Comparison of ENCODE assay signal across 16 cellular contexts in genomic region chr21:46067505-46068201, GRCh38. TPM values are rescaled to one million over a fixed set of nuclear protein-coding genes. Genes with fewer than 3 reads are reported as not detected.
DNase-seq lines count a peak whose midpoint lies in the region; TF ChIP-seq lines count a peak whose summit lies in the region.
"Had no signal": no experiment of that assay in that cellular context is flagged by ENCODE, and none has a peak within 500 bp of the region (broad histone marks: within the 10 kb centered on the region; RNA-seq: fewer than 3 reads in every experiment).

No MANE protein-coding gene starts in this region.

- no peak for TF ChIP-seq EP300 in suprapubic skin (IDR thresholded peaks at IDR 0.05)

- H3K36me3 ChIP-seq in NT2/D1 (ENCODE audit: insufficient read depth, insufficient read length, low read length): no peaks in the 10 kb centered on the region
- no peaks in the 10 kb centered on the region for H3K36me3 ChIP-seq in colonic mucosa
- no peaks in the 10 kb centered on the region for H3K36me3 ChIP-seq in mucosa of rectum (ENCODE audit: control insufficient read depth in 2 of 2, insufficient read depth in 2 of 2, low read length in 2 of 2)
- no peaks in the 10 kb centered on the region for H3K36me3 ChIP-seq in suprapubic skin
- H3K36me3 ChIP-seq: brain microvascular endothelial cell, right lobe of liver had no signal

- H3K9ac ChIP-seq in NT2/D1 (ENCODE audit: insufficient read length, low read depth) (peak overlapping the region; percentile 61), colonic mucosa (ENCODE audit: low read depth in 2 of 2, low read length in 2 of 2) (peak overlapping the region in 1 of 2 donors; percentile 35), mucosa of rectum (ENCODE audit: low read depth in 1 of 2, low read length in 2 of 2) (no peak overlapping the region)

- 81% methylated on average over 6 of the region's 32 CpGs for WGBS in suprapubic skin

- intact Hi-C loops in colonic mucosa (cut with DNase I): no loop called here

- H3K4me3 ChIP-seq in NT2/D1 (ENCODE audit: insufficient read length, low read depth): no peak overlapping the region
- no peak overlapping the region for H3K4me3 ChIP-seq in colonic mucosa
- no peak overlapping the region for H3K4me3 ChIP-seq in mucosa of rectum (ENCODE audit: low read length in 2 of 2)
- no peak overlapping the region for H3K4me3 ChIP-seq in suprapubic skin
- H3K4me3 ChIP-seq: right lobe of liver had no signal

- peaks cover 12% of the 10 kb centered on the region for H3K9me3 ChIP-seq in NT2/D1 (ENCODE audit: insufficient read depth, low read length)
- no peaks in the 10 kb centered on the region for H3K9me3 ChIP-seq in colonic mucosa
- H3K9me3 ChIP-seq in mucosa of rectum (ENCODE audit: control insufficient read depth in 2 of 2, low read length in 2 of 2): peaks cover 0 to 2% of the 10 kb centered on the region in 2 donors
- peaks cover 3% of the 10 kb centered on the region for H3K9me3 ChIP-seq in suprapubic skin
- H3K9me3 ChIP-seq: right lobe of liver had no signal

- H3K4me1 ChIP-seq in NT2/D1 (ENCODE audit: insufficient read depth, insufficient read length) (peaks cover 24% of the 10 kb centered on the region), colonic mucosa (no peaks in the 10 kb centered on the region), mucosa of rectum (ENCODE audit: control insufficient read depth in 2 of 2, insufficient read depth in 2 of 2, low read length in 2 of 2) (peaks cover 7 to 10% of the 10 kb centered on the region in 2 donors), suprapubic skin (peaks cover 35% of the 10 kb centered on the region)
- H3K4me1 ChIP-seq: right lobe of liver had no signal

- H3K27me3 ChIP-seq in NT2/D1 (ENCODE audit: insufficient read depth, insufficient read length): peaks cover 11% of the 10 kb centered on the region
- no peaks in the 10 kb centered on the region for H3K27me3 ChIP-seq in colonic mucosa
- H3K27me3 ChIP-seq in mucosa of rectum (ENCODE audit: control insufficient read depth in 2 of 2, insufficient read depth in 2 of 2, low read length in 2 of 2): peaks cover 0 to 2% of the 10 kb centered on the region in 2 donors
- peaks cover 14% of the 10 kb centered on the region for H3K27me3 ChIP-seq in suprapubic skin
- H3K27me3 ChIP-seq: brain microvascular endothelial cell, right lobe of liver had no signal

- no peak for TF ChIP-seq POLR2A in suprapubic skin (IDR thresholded peaks at IDR 0.05)

- H3K27ac ChIP-seq in colonic mucosa: peak overlapping the region; percentile 63
- peak overlapping the region; percentile 67 to 80 for H3K27ac ChIP-seq in mucosa of rectum (ENCODE audit: low read depth in 2 of 2, low read length in 2 of 2)
- peak overlapping the region; percentile 84 for H3K27ac ChIP-seq in suprapubic skin

- DNase-seq in NT2/D1 (ENCODE audit: low read depth, low spot score) (no peak), colonic mucosa (no peak), suprapubic skin (ENCODE audit: low spot score in 2 of 2) (no peak), NCI-H187 treated with DMSO at 0.1 percent for 48 hours (lab: John Stamatoyannopoulos, UW) (no peak), germinal center (ENCODE audit: low spot score) (no peak), DMS53 treated with DMSO at 0.1 percent for 48 hours (lab: John Stamatoyannopoulos, UW; ENCODE audit: unreplicated experiment) (no peak), NCI-H526 treated with DMSO at 0.1 percent for 48 hours (lab: John Stamatoyannopoulos, UW) (no peak)
- DNase-seq: activated CD4-positive, alpha-beta T cell treated with anti-CD3 and anti-CD28 coated beads for 36 hours; activated gamma-delta T cell; brain microvascular endothelial cell; DMS153; NCI-H2029; NCI-H69; substantia nigra had no signal

- TF ChIP-seq CTCF in colonic mucosa (IDR thresholded peaks at IDR 0.05) (no peak), suprapubic skin (IDR thresholded peaks at IDR 0.05) (no peak)

RNA-seq across cellular contexts. Expression of gene COL6A2, which starts 30.3 kb away (rescaled TPM):
- total RNA-seq in colonic mucosa (100 to 1,000 TPM in 1 of 2 donors, 10 to 100 TPM in 1; 55.7 to 190 TPM), suprapubic skin (100 to 1,000 TPM in 3 of 4 donors, 10 to 100 TPM in 1; 88.9 to 150 (median 126) TPM)
